ENCODE assay signal across 2 cellular contexts in genomic region chr2:235497096-235497495, GRCh38.
A peak's percentile ranks its signal among the peaks of the same experiment; 100 is the strongest.
TF ChIP-seq lines count a peak whose summit lies in the region.

No MANE protein-coding gene starts in this region.

TF ChIP-seq in HEK293, 187 proteins besides CTCF, POLR2A, EP300 and RAD21 (continued from another document):
- TF ChIP-seq ZXDB (tag by site-specific recombination; IDR thresholded peaks at IDR 0.05) (no peak), ZNF600 (tag by site-specific recombination; IDR thresholded peaks at IDR 0.05) (peak; percentile 45; the same call in 1 of the 2 replicates), ZNF510 (tag by site-specific recombination; IDR thresholded peaks at IDR 0.05; ENCODE audit: insufficient replicate concordance) (no peak), HOXD13 (CRISPR knock-in tag; IDR thresholded peaks at IDR 0.05; ENCODE audit: borderline replicate concordance) (no peak), HOXA7 (CRISPR knock-in tag; IDR thresholded peaks at IDR 0.05; ENCODE audit: borderline replicate concordance) (no peak), KLF7 (tag by site-specific recombination; IDR thresholded peaks at IDR 0.05; ENCODE audit: borderline replicate concordance) (no peak)

TF ChIP-seq in neural cell, 6 proteins besides CTCF, POLR2A, EP300 and RAD21 (continued from another document):
- TF ChIP-seq REST (IDR thresholded peaks at IDR 0.05; ENCODE audit: borderline replicate concordance) (no peak), TAF1 (IDR thresholded peaks at IDR 0.05; ENCODE audit: low read depth) (no peak), EZH2 (IDR thresholded peaks at IDR 0.05; ENCODE audit: borderline replicate concordance, insufficient read depth, low read length, poor library complexity, severe bottlenecking) (no peak), SMC3 (conservative IDR thresholded peaks at IDR 0.05; ENCODE audit: poor library complexity) (no peak), MXI1 (conservative IDR thresholded peaks at IDR 0.05; ENCODE audit: poor library complexity, severe bottlenecking) (no peak)
